In the genomic region with DNA sequence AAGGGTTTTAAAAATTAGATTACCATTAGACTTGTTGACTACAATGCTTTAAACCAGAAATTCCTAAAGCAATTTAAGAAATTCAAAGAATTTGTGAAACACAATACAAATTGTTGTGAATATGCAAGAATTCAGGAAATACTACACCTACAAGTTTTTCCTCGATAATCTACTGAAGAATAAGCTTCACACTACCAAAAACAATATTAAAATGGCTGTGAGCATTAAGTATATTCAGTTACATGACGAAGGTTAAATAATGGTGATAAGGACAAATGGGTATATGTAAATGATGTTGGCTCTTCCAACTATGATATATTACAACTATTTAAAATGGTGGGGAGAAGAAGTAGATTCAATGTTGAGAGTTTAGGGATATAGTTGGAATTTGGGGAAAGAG, we compare ENCODE assay signal across 2 cellular contexts.
TF ChIP-seq lines count a peak whose summit lies in the region.

No MANE protein-coding gene starts in this region.

TF ChIP-seq in A549, 52 proteins besides CTCF, POLR2A, EP300 and RAD21 (continued from another document):
- TF ChIP-seq SREBF2 (IDR thresholded peaks at IDR 0.05) (no peak), BHLHE40 (IDR thresholded peaks at IDR 0.05; ENCODE audit: low read depth, low read length) (no peak), HDAC2 (IDR thresholded peaks at IDR 0.05) (no peak), CHD2 (IDR thresholded peaks at IDR 0.05; ENCODE audit: low read length, partially characterized antibody) (no peak), MAFK (IDR thresholded peaks at IDR 0.05; ENCODE audit: partially characterized antibody) (no peak), EHF (CRISPR knock-in tag; IDR thresholded peaks at IDR 0.05) (no peak), HOXB5 (CRISPR knock-in tag; IDR thresholded peaks at IDR 0.05) (no peak), ZFP36 (IDR thresholded peaks at IDR 0.05; ENCODE audit: borderline replicate concordance, partially characterized antibody) (no peak), RNF2 (IDR thresholded peaks at IDR 0.05; ENCODE audit: borderline replicate concordance, low read depth) (no peak), FOSB (CRISPR knock-in tag; IDR thresholded peaks at IDR 0.05) (no peak), JUNB (IDR thresholded peaks at IDR 0.05) (no peak)
- TF ChIP-seq, protein P1, sequence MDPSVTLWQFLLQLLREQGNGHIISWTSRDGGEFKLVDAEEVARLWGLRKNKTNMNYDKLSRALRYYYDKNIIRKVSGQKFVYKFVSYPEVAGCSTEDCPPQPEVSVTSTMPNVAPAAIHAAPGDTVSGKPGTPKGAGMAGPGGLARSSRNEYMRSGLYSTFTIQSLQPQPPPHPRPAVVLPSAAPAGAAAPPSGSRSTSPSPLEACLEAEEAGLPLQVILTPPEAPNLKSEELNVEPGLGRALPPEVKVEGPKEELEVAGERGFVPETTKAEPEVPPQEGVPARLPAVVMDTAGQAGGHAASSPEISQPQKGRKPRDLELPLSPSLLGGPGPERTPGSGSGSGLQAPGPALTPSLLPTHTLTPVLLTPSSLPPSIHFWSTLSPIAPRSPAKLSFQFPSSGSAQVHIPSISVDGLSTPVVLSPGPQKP (IDR thresholded peaks at IDR 0.05; ENCODE audit: low read depth, low read length), result no peak
- TF ChIP-seq, protein P2, sequence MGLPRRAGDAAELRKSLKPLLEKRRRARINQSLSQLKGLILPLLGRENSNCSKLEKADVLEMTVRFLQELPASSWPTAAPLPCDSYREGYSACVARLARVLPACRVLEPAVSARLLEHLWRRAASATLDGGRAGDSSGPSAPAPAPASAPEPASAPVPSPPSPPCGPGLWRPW (IDR thresholded peaks at IDR 0.05), result no peak

TF ChIP-seq in H1, 55 proteins besides CTCF, POLR2A, EP300 and RAD21 (continued from another document):
- no peak for TF ChIP-seq SRF (IDR thresholded peaks at IDR 0.05; ENCODE audit: low read depth, low read length)
- TF ChIP-seq TEAD4 (IDR thresholded peaks at IDR 0.05; ENCODE audit: low read depth, low read length), result peak; percentile 84
- TF ChIP-seq, protein P3, sequence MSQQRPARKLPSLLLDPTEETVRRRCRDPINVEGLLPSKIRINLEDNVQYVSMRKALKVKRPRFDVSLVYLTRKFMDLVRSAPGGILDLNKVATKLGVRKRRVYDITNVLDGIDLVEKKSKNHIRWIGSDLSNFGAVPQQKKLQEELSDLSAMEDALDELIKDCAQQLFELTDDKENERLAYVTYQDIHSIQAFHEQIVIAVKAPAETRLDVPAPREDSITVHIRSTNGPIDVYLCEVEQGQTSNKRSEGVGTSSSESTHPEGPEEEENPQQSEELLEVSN (IDR thresholded peaks at IDR 0.05), result no peak
- no peak for TF ChIP-seq SIRT6 (IDR thresholded peaks at IDR 0.05; ENCODE audit: low read length)
- no peak for TF ChIP-seq FOSL1 (IDR thresholded peaks at IDR 0.05; ENCODE audit: insufficient read depth, low read depth, low read length)
- no peak for TF ChIP-seq POLR2AphosphoS5 (IDR thresholded peaks at IDR 0.05; ENCODE audit: low read depth, low read length)
- no peak for TF ChIP-seq SP2 (IDR thresholded peaks at IDR 0.05; ENCODE audit: low read length)
- no peak; the same call in 1 of the 2 replicates for TF ChIP-seq POU5F1 (IDR thresholded peaks at IDR 0.05; ENCODE audit: low read depth, low read length)
- no peak for TF ChIP-seq CBX5 (IDR thresholded peaks at IDR 0.05; ENCODE audit: low read depth, low read length)
- TF ChIP-seq BRCA1 (IDR thresholded peaks at IDR 0.05; ENCODE audit: low read depth, low read length), result no peak
- TF ChIP-seq HDAC2 (IDR thresholded peaks at IDR 0.05; ENCODE audit: borderline replicate concordance in 1 of 2, low read depth in 2 of 2, low read length in 2 of 2), result no peak
- no peak for TF ChIP-seq JUN (IDR thresholded peaks at IDR 0.05; ENCODE audit: low read depth, low read length)
- peak; percentile 7 for TF ChIP-seq TAF7 (optimal IDR thresholded peaks at IDR 0.05; ENCODE audit: borderline replicate concordance, low read depth, low read length)
- TF ChIP-seq ZNF274 (IDR thresholded peaks at IDR 0.05; ENCODE audit: borderline replicate concordance, extremely low read depth, low read length), result no peak
- TF ChIP-seq SUZ12 (IDR thresholded peaks at IDR 0.05; ENCODE audit: low read length), result no peak
- no peak for TF ChIP-seq TCF12 (IDR thresholded peaks at IDR 0.05; ENCODE audit: low read depth, low read length)
- TF ChIP-seq CHD7 (IDR thresholded peaks at IDR 0.05; ENCODE audit: insufficient replicate concordance, low read length), result no peak
- TF ChIP-seq, protein P4, sequence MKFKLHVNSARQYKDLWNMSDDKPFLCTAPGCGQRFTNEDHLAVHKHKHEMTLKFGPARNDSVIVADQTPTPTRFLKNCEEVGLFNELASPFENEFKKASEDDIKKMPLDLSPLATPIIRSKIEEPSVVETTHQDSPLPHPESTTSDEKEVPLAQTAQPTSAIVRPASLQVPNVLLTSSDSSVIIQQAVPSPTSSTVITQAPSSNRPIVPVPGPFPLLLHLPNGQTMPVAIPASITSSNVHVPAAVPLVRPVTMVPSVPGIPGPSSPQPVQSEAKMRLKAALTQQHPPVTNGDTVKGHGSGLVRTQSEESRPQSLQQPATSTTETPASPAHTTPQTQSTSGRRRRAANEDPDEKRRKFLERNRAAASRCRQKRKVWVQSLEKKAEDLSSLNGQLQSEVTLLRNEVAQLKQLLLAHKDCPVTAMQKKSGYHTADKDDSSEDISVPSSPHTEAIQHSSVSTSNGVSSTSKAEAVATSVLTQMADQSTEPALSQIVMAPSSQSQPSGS (IDR thresholded peaks at IDR 0.05; ENCODE audit: low read length), result peak; percentile 71; the same call in 1 of the 2 replicates
- TF ChIP-seq KDM4A (IDR thresholded peaks at IDR 0.05; ENCODE audit: low read depth, low read length, severe bottlenecking), result no peak
- no peak for TF ChIP-seq GTF2F1 (IDR thresholded peaks at IDR 0.05; ENCODE audit: borderline replicate concordance, low read depth, low read length)
- TF ChIP-seq CBX8 (IDR thresholded peaks at IDR 0.05; ENCODE audit: borderline replicate concordance, low read depth, low read length), result no peak
TF ChIP-seq in H1: peak in this region for 3.
